10 cellular contexts compared by ENCODE assay signal in the genomic region with DNA sequence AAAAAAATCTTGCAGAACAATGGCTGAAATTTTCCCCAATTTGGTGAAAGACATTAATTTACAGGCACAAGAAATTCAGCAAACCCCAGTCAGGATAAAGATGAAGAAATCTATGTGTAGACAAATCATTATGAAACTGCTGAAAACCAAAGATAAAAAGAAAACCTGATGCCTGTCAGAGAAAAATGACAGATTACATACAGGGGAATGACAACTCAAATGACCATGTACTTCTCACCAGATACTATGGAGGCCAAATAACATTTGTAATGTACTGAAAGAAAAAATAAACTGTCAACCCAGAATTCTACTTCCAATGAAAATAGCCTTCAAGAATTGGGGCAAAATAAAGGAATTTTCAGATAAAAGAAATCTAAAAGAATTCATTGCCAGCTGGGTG. TPM values are rescaled to one million over a fixed set of nuclear protein-coding genes. Genes with fewer than 3 reads are reported as not detected.
"Had no signal": no experiment of that assay in that cellular context is flagged by ENCODE, and none has a peak within 500 bp of the region (broad histone marks: within the 10 kb centered on the region; RNA-seq: fewer than 3 reads in every experiment).

No MANE protein-coding gene starts in this region.

- ATAC-seq: GM23338 had no signal

- DNase-seq: H9, HCEC 1CT, HFFc6, KG1 had no signal

- FAIRE-seq: H1, H54, HTR-8/SVneo had no signal

- H3K4me2 ChIP-seq: GM23338 had no signal

- H2AFZ ChIP-seq: GM23338 had no signal

- H3K4me3 ChIP-seq: GM23338 had no signal

RNA-seq across cellular contexts. Expression of gene XAF1, which starts 7.2 kb away (rescaled TPM):
- total RNA-seq: GM23338, H1, H9 had no signal
- polyA plus RNA-seq: GM23338, H1 had no signal

RNA-seq across cellular contexts. Expression of gene FBXO39, which starts 27.4 kb away (rescaled TPM):
- total RNA-seq: GM23338, H9, HFFc6, HT-29 had no signal
- polyA plus RNA-seq: GM23338, IgD-negative memory B cell had no signal

RNA-seq across cellular contexts. Expression of gene SLC13A5, which starts 35.4 kb away (rescaled TPM):
- total RNA-seq: HFFc6, HT-29 had no signal
